1 cellular context compared by ENCODE assay signal in the genomic region with DNA sequence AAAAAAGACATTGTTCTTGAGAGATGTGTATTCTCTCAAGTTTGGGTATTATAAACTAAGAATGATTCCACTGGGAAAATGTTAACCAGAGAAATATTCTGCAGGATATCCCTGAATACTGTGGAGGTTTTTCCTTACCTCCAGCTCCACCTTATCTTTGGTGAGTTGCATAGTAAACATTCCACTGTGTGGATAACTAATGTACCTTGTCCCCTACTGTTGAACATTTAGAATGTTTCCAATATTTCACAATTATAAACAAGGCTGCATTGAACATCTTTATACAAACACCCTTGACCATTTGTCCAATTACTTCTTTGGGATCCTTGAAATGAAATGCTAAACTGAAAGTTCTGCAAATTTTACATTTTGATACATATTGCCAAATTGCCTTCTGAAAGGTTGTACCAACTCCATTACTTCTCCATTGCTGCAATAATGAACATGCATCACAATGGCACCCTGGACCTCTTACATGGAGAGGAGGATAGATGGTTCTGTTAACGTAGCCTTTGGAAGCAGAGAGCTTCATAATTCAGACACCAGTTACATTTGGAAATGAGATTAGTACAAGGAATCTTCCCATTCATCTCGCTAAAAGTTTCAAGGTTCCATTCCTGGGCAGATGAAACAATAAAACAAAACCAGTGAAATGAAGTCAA.
TF ChIP-seq lines count a peak whose summit lies in the region.

No MANE protein-coding gene starts in this region.

TF ChIP-seq in HepG2, 621 proteins besides CTCF, POLR2A, EP300 and RAD21 (continued from another document and continues in another):
- TF ChIP-seq, protein P1, sequence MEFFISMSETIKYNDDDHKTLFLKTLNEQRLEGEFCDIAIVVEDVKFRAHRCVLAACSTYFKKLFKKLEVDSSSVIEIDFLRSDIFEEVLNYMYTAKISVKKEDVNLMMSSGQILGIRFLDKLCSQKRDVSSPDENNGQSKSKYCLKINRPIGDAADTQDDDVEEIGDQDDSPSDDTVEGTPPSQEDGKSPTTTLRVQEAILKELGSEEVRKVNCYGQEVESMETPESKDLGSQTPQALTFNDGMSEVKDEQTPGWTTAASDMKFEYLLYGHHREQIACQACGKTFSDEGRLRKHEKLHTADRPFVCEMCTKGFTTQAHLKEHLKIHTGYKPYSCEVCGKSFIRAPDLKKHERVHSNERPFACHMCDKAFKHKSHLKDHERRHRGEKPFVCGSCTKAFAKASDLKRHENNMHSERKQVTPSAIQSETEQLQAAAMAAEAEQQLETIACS (CRISPR knock-in tag; IDR thresholded peaks at IDR 0.05): no peak
- 0 out of 2 replicates have a peak, but pooled peaks have one; percentile 50 for TF ChIP-seq THAP11 (CRISPR knock-in tag; IDR thresholded peaks at IDR 0.05)
- no peak for TF ChIP-seq PRDM10 (CRISPR knock-in tag; IDR thresholded peaks at IDR 0.05; ENCODE audit: low read depth)
- TF ChIP-seq KLF13 (CRISPR knock-in tag; IDR thresholded peaks at IDR 0.05): no peak
- no peak for TF ChIP-seq ZNF556 (CRISPR knock-in tag; IDR thresholded peaks at IDR 0.05; ENCODE audit: borderline replicate concordance)
- peak; percentile 75; the same call in 1 of the 2 replicates for TF ChIP-seq TP53 (CRISPR knock-in tag; conservative IDR thresholded peaks at IDR 0.05)
- TF ChIP-seq ZKSCAN8 (CRISPR knock-in tag; IDR thresholded peaks at IDR 0.05; ENCODE audit: borderline replicate concordance): peak; percentile 52; the same call in 1 of the 2 replicates
- TF ChIP-seq CBX1 (IDR thresholded peaks at IDR 0.05; ENCODE audit: low read depth): no peak
- TF ChIP-seq RARG (CRISPR knock-in tag; IDR thresholded peaks at IDR 0.05; ENCODE audit: low read depth): 0 out of 2 replicates have a peak, but pooled peaks have one; percentile 57
- no peak for TF ChIP-seq HES4 (CRISPR knock-in tag; IDR thresholded peaks at IDR 0.05; ENCODE audit: borderline replicate concordance)
- TF ChIP-seq TAF1 (CRISPR knock-in tag; IDR thresholded peaks at IDR 0.05): 0 out of 2 replicates have a peak, but pooled peaks have one; percentile 8
- 0 out of 2 replicates have a peak, but pooled peaks have one; percentile 15 for TF ChIP-seq ZBTB40 (IDR thresholded peaks at IDR 0.05)
- TF ChIP-seq ZBTB40 (CRISPR knock-in tag; IDR thresholded peaks at IDR 0.05): no peak; the same call in 1 of the 2 replicates
- no peak for TF ChIP-seq NFATC3 (CRISPR knock-in tag; IDR thresholded peaks at IDR 0.05)
- TF ChIP-seq SP1 (IDR thresholded peaks at IDR 0.05): no peak
- TF ChIP-seq SP1 (CRISPR knock-in tag; IDR thresholded peaks at IDR 0.05): no peak
- TF ChIP-seq ONECUT2 (CRISPR knock-in tag; IDR thresholded peaks at IDR 0.05): peak; percentile 66; the same call in 1 of the 2 replicates
- TF ChIP-seq CEBPB (IDR thresholded peaks at IDR 0.05; ENCODE audit: borderline replicate concordance, low read depth, low read length): peak; percentile 96
- TF ChIP-seq SCMH1 (CRISPR knock-in tag; IDR thresholded peaks at IDR 0.05; ENCODE audit: borderline replicate concordance): no peak
- peak; percentile 54; the same call in 1 of the 2 replicates for TF ChIP-seq GMEB1 (CRISPR knock-in tag; IDR thresholded peaks at IDR 0.05; ENCODE audit: borderline replicate concordance)
- TF ChIP-seq, protein P2, sequence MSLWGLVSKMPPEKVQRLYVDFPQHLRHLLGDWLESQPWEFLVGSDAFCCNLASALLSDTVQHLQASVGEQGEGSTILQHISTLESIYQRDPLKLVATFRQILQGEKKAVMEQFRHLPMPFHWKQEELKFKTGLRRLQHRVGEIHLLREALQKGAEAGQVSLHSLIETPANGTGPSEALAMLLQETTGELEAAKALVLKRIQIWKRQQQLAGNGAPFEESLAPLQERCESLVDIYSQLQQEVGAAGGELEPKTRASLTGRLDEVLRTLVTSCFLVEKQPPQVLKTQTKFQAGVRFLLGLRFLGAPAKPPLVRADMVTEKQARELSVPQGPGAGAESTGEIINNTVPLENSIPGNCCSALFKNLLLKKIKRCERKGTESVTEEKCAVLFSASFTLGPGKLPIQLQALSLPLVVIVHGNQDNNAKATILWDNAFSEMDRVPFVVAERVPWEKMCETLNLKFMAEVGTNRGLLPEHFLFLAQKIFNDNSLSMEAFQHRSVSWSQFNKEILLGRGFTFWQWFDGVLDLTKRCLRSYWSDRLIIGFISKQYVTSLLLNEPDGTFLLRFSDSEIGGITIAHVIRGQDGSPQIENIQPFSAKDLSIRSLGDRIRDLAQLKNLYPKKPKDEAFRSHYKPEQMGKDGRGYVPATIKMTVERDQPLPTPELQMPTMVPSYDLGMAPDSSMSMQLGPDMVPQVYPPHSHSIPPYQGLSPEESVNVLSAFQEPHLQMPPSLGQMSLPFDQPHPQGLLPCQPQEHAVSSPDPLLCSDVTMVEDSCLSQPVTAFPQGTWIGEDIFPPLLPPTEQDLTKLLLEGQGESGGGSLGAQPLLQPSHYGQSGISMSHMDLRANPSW (CRISPR knock-in tag; IDR thresholded peaks at IDR 0.05; ENCODE audit: borderline replicate concordance): 0 out of 2 replicates have a peak, but pooled peaks have one; percentile 87
- TF ChIP-seq ZBTB3 (CRISPR knock-in tag; IDR thresholded peaks at IDR 0.05; ENCODE audit: borderline replicate concordance, low read depth): no peak
- no peak for TF ChIP-seq HBP1 (CRISPR knock-in tag; IDR thresholded peaks at IDR 0.05; ENCODE audit: low read depth)
- peak; percentile 56; the same call in 1 of the 2 replicates for TF ChIP-seq KDM1A (CRISPR knock-in tag; IDR thresholded peaks at IDR 0.05)
- TF ChIP-seq ZNF772 (CRISPR knock-in tag; IDR thresholded peaks at IDR 0.05): peak; percentile 49; the same call in 1 of the 2 replicates
